In genomic region chr2:62216616-62217015, GRCh38 we compare ENCODE assay signal across 10 cellular contexts. TPM values are rescaled to one million over a fixed set of nuclear protein-coding genes. Genes with fewer than 3 reads are reported as not detected.
DNase-seq lines count a peak whose midpoint lies in the region; ATAC-seq and TF ChIP-seq lines count a peak whose summit lies in the region.
"Had no signal": no experiment of that assay in that cellular context is flagged by ENCODE, and none has a peak within 500 bp of the region (broad histone marks: within the 10 kb centered on the region; RNA-seq: fewer than 3 reads in every experiment).

No MANE protein-coding gene starts in this region.

- no peak for TF ChIP-seq POLR2A in vagina (IDR thresholded peaks at IDR 0.05)

- H3K4me1 ChIP-seq in vagina (peaks cover 79% of the 10 kb centered on the region), BE2C (peaks cover 14% of the 10 kb centered on the region)

- ATAC-seq in activated naive CD4-positive, alpha-beta T cell treated with anti-CD3 and anti-CD28 coated beads, Interleukin-2, amount 50 U/mL, for 72 hours: peak; percentile 29 to 60
- ATAC-seq in GM19351 (IDR thresholded peaks at IDR 0.05; ENCODE audit: unreplicated experiment) (no peak), HG02678 (IDR thresholded peaks at IDR 0.05; ENCODE audit: unreplicated experiment) (no peak)

- no peak for DNase-seq in activated naive CD4-positive, alpha-beta T cell treated with anti-CD3 and anti-CD28 coated beads, Interleukin-2, amount 50 U/mL, for 72 hours (ENCODE audit: low spot score in 2 of 2)
- DNase-seq in activated naive CD4-positive, alpha-beta T cell treated with anti-CD3 and anti-CD28 coated beads, Interleukin-2, amount 50 U/mL, for 16 hours: no peak
- peak; percentile 51 for DNase-seq in mesenteric fat pad (ENCODE audit: low spot score)
- DNase-seq in vagina (ENCODE audit: extremely low spot score in 2 of 2): no peak
- no peak for DNase-seq in BE2C
- DNase-seq: DMS153, naive B cell had no signal

- TF ChIP-seq CTCF in vagina (IDR thresholded peaks at IDR 0.05): no peak
- TF ChIP-seq CTCF in BE2C (IDR thresholded peaks at IDR 0.05; ENCODE audit: low read depth, low read length): no peak

- H3K9me3 ChIP-seq in vagina (no peaks in the 10 kb centered on the region), BE2C (no peaks in the 10 kb centered on the region)

- H3K27ac Mint-ChIP-seq in activated naive CD4-positive, alpha-beta T cell treated with anti-CD3 and anti-CD28 coated beads, Interleukin-2, amount 50 U/mL, for 72 hours: peak overlapping the region; percentile 61 to 77

- intact Hi-C loops in vagina (cut with DNase I): no loop called here

- H3K27ac ChIP-seq in cingulate gyrus (ENCODE audit: low read depth, low read length) (peak overlapping the region; percentile 66), vagina (peak overlapping the region; percentile 87)

- peaks cover 0 to 5% of the 10 kb centered on the region in 2 donors for H3K9me3 Mint-ChIP-seq in activated naive CD4-positive, alpha-beta T cell treated with anti-CD3 and anti-CD28 coated beads, Interleukin-2, amount 50 U/mL, for 72 hours

- H3K4me3 ChIP-seq in vagina (no peak overlapping the region), BE2C (ENCODE audit: low read depth, low read length) (no peak overlapping the region)

- H3K27me3 ChIP-seq in vagina (no peaks in the 10 kb centered on the region), BE2C (no peaks in the 10 kb centered on the region)

- peaks cover 12 to 84% of the 10 kb centered on the region in 2 donors for H3K36me3 Mint-ChIP-seq in activated naive CD4-positive, alpha-beta T cell treated with anti-CD3 and anti-CD28 coated beads, Interleukin-2, amount 50 U/mL, for 72 hours

- H3K36me3 ChIP-seq in vagina: no peaks in the 10 kb centered on the region
- H3K36me3 ChIP-seq in BE2C: no peaks in the 10 kb centered on the region

RNA-seq across cellular contexts. Expression of gene B3GNT2, which starts 20.7 kb away (rescaled TPM):
- total RNA-seq in activated naive CD4-positive, alpha-beta T cell treated with anti-CD3 and anti-CD28 coated beads, Interleukin-2, amount 50 U/mL, for 72 hours: 10 to 100 TPM; 34.9 to 43.6 TPM
- 21.9 TPM for total RNA-seq in mesenteric fat pad
- total RNA-seq in vagina: 18.9 TPM
- polyA plus RNA-seq in BE2C (2012; ENCODE audit: insufficient read depth, insufficient read length, low read depth): 8.0 TPM

Comparison
In these comparisons a context has a peak if more than half of its experiments do, and no peak if none do; other contexts are left out.
1. ATAC-seq: peak in activated naive CD4-positive, alpha-beta T cell treated with anti-CD3 and anti-CD28 coated beads, Interleukin-2, amount 50 U/mL, for 72 hours (2 of 2); none in GM19351 (single experiment) and HG02678 (single experiment).